Comparison of ENCODE assay signal across 7 cellular contexts in genomic region chr1:27724961-27725373, GRCh38. TPM values are rescaled to one million over a fixed set of nuclear protein-coding genes. Genes with fewer than 3 reads are reported as not detected.
DNase-seq lines count a peak whose midpoint lies in the region; ATAC-seq, FAIRE-seq and TF ChIP-seq lines count a peak whose summit lies in the region.

No MANE protein-coding gene starts in this region.

- H3K36me3 ChIP-seq in kidney epithelial cell (ENCODE audit: control insufficient read depth, insufficient read depth, low read length) = no peaks in the 10 kb centered on the region

- FAIRE-seq in GM12892 (lab: Jason Lieb, UNC) (peak; percentile 5), frontal cortex (lab: Jason Lieb, UNC) (no peak)

- no peak for TF ChIP-seq CTCF in kidney epithelial cell (IDR thresholded peaks at IDR 0.05; ENCODE audit: insufficient read depth, low read length, poor library complexity, severe bottlenecking)

- ATAC-seq in HG03457 (IDR thresholded peaks at IDR 0.05; ENCODE audit: unreplicated experiment) = no peak

- H3K27me3 ChIP-seq in kidney epithelial cell (ENCODE audit: control insufficient read depth, insufficient read depth, low read length) = no peaks in the 10 kb centered on the region

- peak overlapping the region; percentile 14 for H3K4me3 ChIP-seq in kidney epithelial cell (ENCODE audit: low read depth, low read length)

- no peak for TF ChIP-seq POLR2A in GM12892 (IDR thresholded peaks at IDR 0.05; ENCODE audit: low read depth, low read length)

- peak overlapping the region; percentile 66 for H3K27ac ChIP-seq in substantia nigra (ENCODE audit: low read depth, low read length, poor library complexity, severe bottlenecking)

- DNase-seq in GM12892 (ENCODE audit: insufficient read length) (peak; percentile 20), NCI-H2171 (lab: John Stamatoyannopoulos, UW) (peak; percentile 73), astrocyte of the hippocampus (ENCODE audit: low read depth, low spot score) (peak; percentile 2), kidney epithelial cell (ENCODE audit: low read depth) (no peak), substantia nigra (lab: John Stamatoyannopoulos, UW) (peak in 16 of 49 donors; percentile 1 to 33 (median 14)), frontal cortex (ENCODE audit: low spot score in 2 of 2) (no peak)

RNA-seq across cellular contexts. Expression of gene FAM76A, which starts 0.8 kb away (rescaled TPM):
- 3.8 TPM for polyA plus RNA-seq in GM12892 (2012; ENCODE audit: missing spikeins)
- total RNA-seq in kidney epithelial cell = 10.7 and 13.5 TPM in 2 replicates
- total RNA-seq in frontal cortex = 20.0 TPM

RNA-seq across cellular contexts. Expression of gene STX12, which starts 48.1 kb away (rescaled TPM):
- 25.0 TPM for polyA plus RNA-seq in GM12892 (2012; ENCODE audit: missing spikeins)
- total RNA-seq in kidney epithelial cell (34.6 and 43.9 TPM in 2 replicates), frontal cortex (175 TPM)

RNA-seq across cellular contexts. Expression of gene IFI6, which starts 53.0 kb away (rescaled TPM):
- 51.1 TPM for polyA plus RNA-seq in GM12892 (2012; ENCODE audit: missing spikeins)
- total RNA-seq in kidney epithelial cell (42.1 and 53.9 TPM in 2 replicates), frontal cortex (45.2 TPM)

Comparison
In these comparisons a context has a peak if more than half of its experiments do, and no peak if none do; other contexts are left out.
1. DNase-seq: peak in GM12892 (single experiment), NCI-H2171 (single experiment) and astrocyte of the hippocampus (single experiment); none in kidney epithelial cell (single experiment) and frontal cortex (0 of 2).